In the genomic region with DNA sequence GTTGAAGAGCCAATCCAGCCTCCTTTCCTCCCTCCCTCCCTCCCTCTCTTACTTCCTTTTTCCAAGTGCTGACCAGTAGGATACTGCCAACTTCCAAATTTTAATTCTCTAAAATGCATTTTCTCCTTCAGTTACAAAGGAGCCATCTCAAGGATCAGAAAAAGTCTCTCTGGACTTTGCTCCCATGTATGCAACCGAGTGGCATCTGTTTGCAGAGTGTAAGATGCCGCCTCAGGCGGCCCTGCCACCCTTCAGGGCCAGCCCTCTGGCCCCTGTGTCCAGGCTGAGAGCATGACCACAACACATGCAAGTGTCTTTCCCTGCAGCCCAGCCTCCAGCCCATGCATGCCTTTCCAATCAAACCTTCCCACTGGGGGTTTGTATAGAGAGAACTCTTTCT, we compare ENCODE assay signal across 24 cellular contexts.
"Had no signal": no experiment of that assay in that cellular context is flagged by ENCODE, and none has a peak within 500 bp of the region (broad histone marks: within the 10 kb centered on the region; RNA-seq: fewer than 3 reads in every experiment).

No MANE protein-coding gene starts in this region.

- H3K4me1 ChIP-seq: gastrocnemius medialis, psoas muscle had no signal

- H3K9me3 ChIP-seq: gastrocnemius medialis, left lung, mucosa of descending colon, ovary, psoas muscle, suprapubic skin had no signal

- H3K4me3 Mint-ChIP-seq: mesothelial cell of epicardium; naive B cell; natural killer cell treated with Interleukin-12 subunit alpha and Interleukin-12 subunit beta and Interleukin-15 and Interleukin-18, amount 100 ng/mL, for 72 hours; neural crest cell; stimulated activated naive CD8-positive, alpha-beta T cell treated with anti-CD3 and anti-CD28 coated beads, Interleukin-15, amount 100 ng/mL, for 72 hours had no signal

- DNase-seq: dorsolateral prefrontal cortex; effector CD4-positive, alpha-beta T cell; foreskin fibroblast; gastrocnemius medialis; kidney; left lung; mesenchymal stem cell; mucosa of descending colon; naive B cell; nucleus accumbens; ovary; psoas muscle; right cardiac atrium; stimulated activated CD4-positive, alpha-beta T cell treated with anti-CD3 and anti-CD28 coated beads, Interleukin-15, amount 100 ng/mL, for 24 hours; stimulated activated CD4-positive, alpha-beta T cell treated with anti-CD3 and anti-CD28 coated beads, Interleukin-2, amount 100 ng/mL, for 48 hours; stimulated activated naive CD4-positive, alpha-beta T cell; stimulated activated naive CD8-positive, alpha-beta T cell treated with anti-CD3 and anti-CD28 coated beads, Interleukin-15, amount 100 ng/mL, for 72 hours; trophoblast cell had no signal

- H3K36me3 Mint-ChIP-seq: mesothelial cell of epicardium; naive B cell; natural killer cell treated with Interleukin-12 subunit alpha and Interleukin-12 subunit beta and Interleukin-15 and Interleukin-18, amount 100 ng/mL, for 72 hours had no signal

- ATAC-seq: gastrocnemius medialis; left lung; mucosa of descending colon; natural killer cell treated with Interleukin-12 subunit alpha and Interleukin-12 subunit beta and Interleukin-15 and Interleukin-18, amount 100 ng/mL, for 72 hours; psoas muscle; right cardiac atrium; stimulated activated naive CD8-positive, alpha-beta T cell treated with anti-CD3 and anti-CD28 coated beads, Interleukin-15, amount 100 ng/mL, for 72 hours had no signal

- H3K27me3 Mint-ChIP-seq: stimulated activated naive CD8-positive, alpha-beta T cell treated with anti-CD3 and anti-CD28 coated beads, Interleukin-15, amount 100 ng/mL, for 72 hours had no signal

- H3K27ac ChIP-seq: dorsolateral prefrontal cortex, gastrocnemius medialis, ovary, psoas muscle, skin epidermis, suprapubic skin had no signal

- H3K9me3 Mint-ChIP-seq: naive B cell; natural killer cell treated with Interleukin-12 subunit alpha and Interleukin-12 subunit beta and Interleukin-15 and Interleukin-18, amount 100 ng/mL, for 72 hours; stimulated activated naive CD8-positive, alpha-beta T cell treated with anti-CD3 and anti-CD28 coated beads, Interleukin-15, amount 100 ng/mL, for 72 hours had no signal

- H3K4me3 ChIP-seq: dorsolateral prefrontal cortex, gastrocnemius medialis, left lung, mucosa of descending colon, ovary, psoas muscle, skin epidermis, suprapubic skin had no signal

- FAIRE-seq: colon, kidney had no signal
